In genomic region chr7:23523486-23524075, GRCh38 we compare ENCODE assay signal across 17 cellular contexts. TPM values are rescaled to one million over a fixed set of nuclear protein-coding genes. Genes with fewer than 3 reads are reported as not detected.
DNase-seq lines count a peak whose midpoint lies in the region; ATAC-seq and TF ChIP-seq lines count a peak whose summit lies in the region.
"Had no signal": no experiment of that assay in that cellular context is flagged by ENCODE, and none has a peak within 500 bp of the region (broad histone marks: within the 10 kb centered on the region; RNA-seq: fewer than 3 reads in every experiment).

No MANE protein-coding gene starts in this region.

- H3K9me3 ChIP-seq in CD4-positive, CD25-positive, alpha-beta regulatory T cell (ENCODE audit: control insufficient read depth in 2 of 2, low read length in 2 of 2) = no peaks in the 10 kb centered on the region
- H3K9me3 ChIP-seq in Karpas-422 (ENCODE audit: low read length) = no peaks in the 10 kb centered on the region
- H3K9me3 ChIP-seq: right atrium auricular region, tibial artery had no signal

- H3K27me3 Mint-ChIP-seq in CD4-positive, CD25-positive, alpha-beta regulatory T cell = no peaks in the 10 kb centered on the region
- no peaks in the 10 kb centered on the region for H3K27me3 Mint-ChIP-seq in effector memory CD8-positive, alpha-beta T cell

- no peak overlapping the region for H3K9ac ChIP-seq in Karpas-422 (ENCODE audit: low read length)

- no peak overlapping the region for H2AFZ ChIP-seq in Karpas-422 (ENCODE audit: low read length)

- no peaks in the 10 kb centered on the region for H3K9me2 ChIP-seq in Karpas-422 (replicated peaks; ENCODE audit: insufficient read depth, low read length)

- peaks cover 26% of the 10 kb centered on the region for H3K36me3 Mint-ChIP-seq in CD4-positive, CD25-positive, alpha-beta regulatory T cell
- H3K36me3 Mint-ChIP-seq in effector memory CD8-positive, alpha-beta T cell (ENCODE audit: insufficient read depth) = peaks cover 70% of the 10 kb centered on the region

- in situ Hi-C loops in brain microvascular endothelial cell (cut with HindIII; ENCODE audit: low pct_ligation_motif_present, low sequenced_read_pairs) = loop anchor here (10.0 kb wide), 1 partner anchor 249 kb away; no protein-coding TSS in a partner anchor

- H3K79me2 ChIP-seq in Karpas-422 (ENCODE audit: low read length) = peaks cover 99% of the 10 kb centered on the region

- H3K27ac Mint-ChIP-seq in CD4-positive, CD25-positive, alpha-beta regulatory T cell = peak overlapping the region in 2 of 3 donors; percentile 14 to 76
- peak overlapping the region in 1 of 2 donors; percentile 0 for H3K27ac Mint-ChIP-seq in effector memory CD8-positive, alpha-beta T cell

- H3K27ac ChIP-seq in CD4-positive, CD25-positive, alpha-beta regulatory T cell (ENCODE audit: insufficient read depth, low read length, poor library complexity, severe bottlenecking) = no peak overlapping the region
- H3K27ac ChIP-seq in Karpas-422 (ENCODE audit: low read length) (no peak overlapping the region), brain microvascular endothelial cell (no peak overlapping the region)
- H3K27ac ChIP-seq: right atrium auricular region, tibial artery had no signal

- no peaks in the 10 kb centered on the region for H3K9me3 Mint-ChIP-seq in CD4-positive, CD25-positive, alpha-beta regulatory T cell
- no peaks in the 10 kb centered on the region for H3K9me3 Mint-ChIP-seq in effector memory CD8-positive, alpha-beta T cell
- H3K9me3 Mint-ChIP-seq: HFFc6 had no signal

- peak overlapping the region; percentile 19 to 55 (median 24) for H3K4me3 Mint-ChIP-seq in CD4-positive, CD25-positive, alpha-beta regulatory T cell
- H3K4me3 Mint-ChIP-seq in effector memory CD8-positive, alpha-beta T cell = peak overlapping the region in 1 of 2 donors; percentile 58
- H3K4me3 Mint-ChIP-seq: nephron progenitor cell had no signal

- H3K4me1 Mint-ChIP-seq in CD4-positive, CD25-positive, alpha-beta regulatory T cell = peaks cover 49 to 84% (median 65%) of the 10 kb centered on the region in 4 donors
- peaks cover 44 to 75% of the 10 kb centered on the region in 2 donors for H3K4me1 Mint-ChIP-seq in effector memory CD8-positive, alpha-beta T cell (ENCODE audit: low read depth in 2 of 2)

- no peak for ATAC-seq in CD4-positive, CD25-positive, alpha-beta regulatory T cell (ENCODE audit: low read depth in 2 of 2)
- ATAC-seq in GM18517 (IDR thresholded peaks at IDR 0.05; ENCODE audit: unreplicated experiment) = peak; percentile 60
- peak; percentile 31 for ATAC-seq in effector memory CD8-positive, alpha-beta T cell (replicated peaks)

- no peaks in the 10 kb centered on the region for H3K27me3 ChIP-seq in CD4-positive, CD25-positive, alpha-beta regulatory T cell (ENCODE audit: control insufficient read depth, insufficient read depth, low read length)
- no peaks in the 10 kb centered on the region for H3K27me3 ChIP-seq in Karpas-422 (ENCODE audit: low read length)
- no peaks in the 10 kb centered on the region for H3K27me3 ChIP-seq in brain microvascular endothelial cell (replicated peaks)
- H3K27me3 ChIP-seq: right atrium auricular region, tibial artery had no signal

- H3K36me3 ChIP-seq in CD4-positive, CD25-positive, alpha-beta regulatory T cell (ENCODE audit: control insufficient read depth, insufficient read depth, low read length) = peaks cover 36% of the 10 kb centered on the region
- peaks cover 61% of the 10 kb centered on the region for H3K36me3 ChIP-seq in Karpas-422 (ENCODE audit: insufficient read depth, low read length)
- H3K36me3 ChIP-seq in brain microvascular endothelial cell (replicated peaks) = peaks cover 27% of the 10 kb centered on the region

- H3K4me3 ChIP-seq in CD4-positive, CD25-positive, alpha-beta regulatory T cell (ENCODE audit: low read depth, low read length) = peak overlapping the region; percentile 38
- no peak overlapping the region for H3K4me3 ChIP-seq in Karpas-422 (ENCODE audit: low read length)
- H3K4me3 ChIP-seq in brain microvascular endothelial cell (ENCODE audit: low read depth, low read length) = no peak overlapping the region
- H3K4me3 ChIP-seq: right atrium auricular region, tibial artery had no signal

- DNase-seq in CD4-positive, CD25-positive, alpha-beta regulatory T cell = no peak
- DNase-seq in Karpas-422 (peak; percentile 36), superior temporal gyrus (ENCODE audit: extremely low spot score) (no peak), brain microvascular endothelial cell (no peak), RKO (ENCODE audit: low spot score) (no peak)
- DNase-seq in effector memory CD8-positive, alpha-beta T cell = no peak
- no peak for DNase-seq in activated CD4-positive, alpha-beta T cell treated with anti-CD3 and anti-CD28 coated beads for 48 hours
- DNase-seq: activated CD4-positive, alpha-beta T cell treated with anti-CD3 and anti-CD28 coated beads for 1 hour; effector CD8-positive, alpha-beta T cell; HFFc6; NCI-H1436 treated with DMSO at 0.1 percent for 48 hours; nephron progenitor cell; stimulated activated CD4-positive, alpha-beta T cell treated with anti-CD3 and anti-CD28 coated beads, Interleukin-2, amount 100 ng/mL, for 48 hours; stimulated activated CD8-positive, alpha-beta memory T cell treated with anti-CD3 and anti-CD28 coated beads, Interleukin-4, amount 100 ng/mL, for 48 hours; tibial artery had no signal

- peaks cover 56% of the 10 kb centered on the region for H3K4me1 ChIP-seq in CD4-positive, CD25-positive, alpha-beta regulatory T cell (ENCODE audit: control insufficient read depth, insufficient read depth, low read length, poor library complexity, severe bottlenecking)
- H3K4me1 ChIP-seq in Karpas-422 (ENCODE audit: low read length) = peaks cover 28% of the 10 kb centered on the region

- no peak overlapping the region for H3K4me2 ChIP-seq in Karpas-422 (ENCODE audit: low read depth, low read length, poor library complexity, severe bottlenecking)

- peaks cover 58% of the 10 kb centered on the region for H4K20me1 ChIP-seq in Karpas-422 (ENCODE audit: insufficient read depth, low read depth, low read length)

- no peak for TF ChIP-seq CTCF in brain microvascular endothelial cell (IDR thresholded peaks at IDR 0.05; ENCODE audit: low read depth, low read length, missing control alignments)

RNA-seq across cellular contexts. Expression of gene TRA2A, which starts 8.2 kb away (rescaled TPM):
- total RNA-seq in CD4-positive, CD25-positive, alpha-beta regulatory T cell = 292 TPM
- polyA plus RNA-seq in CD4-positive, CD25-positive, alpha-beta regulatory T cell = 10 to 100 TPM; 32.6 to 71.6 (median 51.0) TPM
- 34.3 and 34.5 TPM in 2 replicates for total RNA-seq in Karpas-422 (2014; rRNA removed; shearing (Covaris generic); ENCODE audit: low replicate concordance)

RNA-seq across cellular contexts. Expression of gene IGF2BP3, which starts 53.3 kb away (rescaled TPM):
- total RNA-seq in CD4-positive, CD25-positive, alpha-beta regulatory T cell = 1.7 TPM
- polyA plus RNA-seq in CD4-positive, CD25-positive, alpha-beta regulatory T cell = not detected
- total RNA-seq in Karpas-422 (2014; rRNA removed; shearing (Covaris generic); ENCODE audit: low replicate concordance) = 61.5 and 120 TPM in 2 replicates
- total RNA-seq: right atrium auricular region had no signal

Comparison
In these comparisons a context has a peak if more than half of its experiments do, and no peak if none do; other contexts are left out.
1. ATAC-seq: peak in GM18517 (single experiment) and effector memory CD8-positive, alpha-beta T cell (single experiment); none in CD4-positive, CD25-positive, alpha-beta regulatory T cell (0 of 2).
2. RNA of gene IGF2BP3, which starts 53.3 kb away (total RNA-seq): 61.5 to 120 TPM in Karpas-422; 1.7 TPM in CD4-positive, CD25-positive, alpha-beta regulatory T cell (single experiment); every median in the first group is over 10 times any median in the second.